Comparison of ENCODE assay signal across 21 cellular contexts in genomic region chr3:152745677-152746076, GRCh38.
"Had no signal": no experiment of that assay in that cellular context is flagged by ENCODE, and none has a peak within 500 bp of the region (broad histone marks: within the 10 kb centered on the region; RNA-seq: fewer than 3 reads in every experiment).

No MANE protein-coding gene starts in this region.

- ATAC-seq: effector memory CD8-positive, alpha-beta T cell; left ventricle myocardium superior; lower lobe of right lung; natural killer cell; psoas muscle; right cardiac atrium; stimulated activated memory B cell treated with anti-CD40 and anti-IgM and Interleukin-4, amounts not matched to agents 10 μg/mL and 1 μg/mL and 100 μg/mL, for 72 hours; stimulated activated naive CD8-positive, alpha-beta T cell treated with anti-CD3 and anti-CD28 coated beads, Interleukin-15, Interleukin-2, amounts not matched to agents 100 U/mL and 50 U/mL, for 24 hours; upper lobe of right lung had no signal

- H3K4me1 Mint-ChIP-seq: natural killer cell; stimulated activated memory B cell treated with anti-CD40 and anti-IgM and Interleukin-4, amounts not matched to agents 10 μg/mL and 1 μg/mL and 100 μg/mL, for 72 hours had no signal

- H3K4me3 Mint-ChIP-seq: effector memory CD8-positive, alpha-beta T cell; natural killer cell; stimulated activated memory B cell treated with anti-CD40 and anti-IgM and Interleukin-4, amounts not matched to agents 10 μg/mL and 1 μg/mL and 100 μg/mL, for 72 hours had no signal

- H3K27me3 ChIP-seq: ovary, sigmoid colon, testis, tibial artery, upper lobe of right lung, uterus had no signal

- H3K9me3 ChIP-seq: ovary, testis had no signal

- DNase-seq: dermis blood vessel endothelial cell; effector memory CD8-positive, alpha-beta T cell; hypothalamus; left ventricle myocardium superior; lower lobe of right lung; natural killer cell; occipital lobe; ovary; posterior cingulate gyrus; psoas muscle; right cardiac atrium; sigmoid colon; stimulated activated CD4-positive, alpha-beta T cell treated with anti-CD3 and anti-CD28 coated beads, Interleukin-4, amount 100 ng/mL, for 4 hours; stimulated activated naive CD8-positive, alpha-beta T cell treated with anti-CD3 and anti-CD28 coated beads, Interleukin-15, Interleukin-2, amounts not matched to agents 100 U/mL and 50 U/mL, for 24 hours; substantia nigra; testis; tibial artery; upper lobe of right lung; uterus had no signal

- H3K27ac Mint-ChIP-seq: effector memory CD8-positive, alpha-beta T cell; natural killer cell; stimulated activated memory B cell treated with anti-CD40 and anti-IgM and Interleukin-4, amounts not matched to agents 10 μg/mL and 1 μg/mL and 100 μg/mL, for 72 hours had no signal

- H3K27ac ChIP-seq: coronary artery, lower lobe of right lung, ovary, psoas muscle, sigmoid colon, testis, tibial artery, upper lobe of right lung, uterus had no signal

- H3K36me3 ChIP-seq: lower lobe of right lung, ovary, sigmoid colon, tibial artery, upper lobe of right lung, uterus had no signal

- H3K4me1 ChIP-seq: lower lobe of right lung, psoas muscle, sigmoid colon, testis, tibial artery, upper lobe of right lung, uterus had no signal

- H3K36me3 Mint-ChIP-seq: natural killer cell; stimulated activated memory B cell treated with anti-CD40 and anti-IgM and Interleukin-4, amounts not matched to agents 10 μg/mL and 1 μg/mL and 100 μg/mL, for 72 hours had no signal

- H3K4me3 ChIP-seq: coronary artery, lower lobe of right lung, ovary, psoas muscle, sigmoid colon, testis, tibial artery, upper lobe of right lung, uterus had no signal
